11 cellular contexts compared by ENCODE assay signal in genomic region chr18:13452448-13452811, GRCh38.
A peak's percentile ranks its signal among the peaks of the same experiment; 100 is the strongest.
DNase-seq lines count a peak whose midpoint lies in the region; ATAC-seq and TF ChIP-seq lines count a peak whose summit lies in the region.
"Had no signal": no experiment of that assay in that cellular context is flagged by ENCODE, and none has a peak within 500 bp of the region (broad histone marks: within the 10 kb centered on the region; RNA-seq: fewer than 3 reads in every experiment).

No MANE protein-coding gene starts in this region.

- H3K56ac ChIP-seq in IMR-90 (ENCODE audit: extremely low read depth, insufficient read depth, low read length) (no peak overlapping the region), mesendoderm (ENCODE audit: low read length) (peak overlapping the region; percentile 54)

- H3K4me3 ChIP-seq in IMR-90 (ENCODE audit: insufficient read depth, low read depth, low read length) (no peak overlapping the region), coronary artery (no peak overlapping the region), mesendoderm (ENCODE audit: low read length) (no peak overlapping the region)
- H3K4me3 ChIP-seq: SK-N-MC had no signal

- no peak overlapping the region for H2BK120ac ChIP-seq in IMR-90 (ENCODE audit: low read depth, low read length)
- no peak overlapping the region for H2BK120ac ChIP-seq in mesendoderm (ENCODE audit: low read depth, low read length)

- H3K23ac ChIP-seq in IMR-90 (ENCODE audit: low read depth, low read length): no peak overlapping the region
- no peak overlapping the region for H3K23ac ChIP-seq in mesendoderm (ENCODE audit: low read length)

- H3K27ac ChIP-seq in IMR-90 (ENCODE audit: insufficient read depth, low read length): no peak overlapping the region
- H3K27ac ChIP-seq in coronary artery: peak overlapping the region in 1 of 2 donors; percentile 53
- no peak overlapping the region for H3K27ac ChIP-seq in mesendoderm (ENCODE audit: low read depth, low read length)
- H3K27ac ChIP-seq: SK-N-MC had no signal

- no peak overlapping the region for H3K14ac ChIP-seq in IMR-90 (replicated peaks; ENCODE audit: low read depth, low read length)

- dilution Hi-C loops in IMR-90 (cut with HindIII; ENCODE audit: low sequenced_read_pairs, unreplicated experiment): no loop called here

- no peak overlapping the region for H2BK20ac ChIP-seq in IMR-90 (ENCODE audit: low read depth, low read length)

- no peaks in the 10 kb centered on the region for H3K79me2 ChIP-seq in mesendoderm (ENCODE audit: control insufficient read depth, insufficient read depth, low read length)

- no peak for TF ChIP-seq POLR2A in IMR-90 (IDR thresholded peaks at IDR 0.05; ENCODE audit: low read depth, low read length)

- no peaks in the 10 kb centered on the region for H3K9me3 ChIP-seq in IMR-90 (ENCODE audit: control insufficient read depth, insufficient read depth, low read length)

- no TSS peak for BruUV-seq in IMR-90 (replicated peaks; lab: Mats Ljungman, UMichigan)

- TF ChIP-seq CTCF in IMR-90 (conservative IDR thresholded peaks at IDR 0.05; ENCODE audit: low read depth, low read length) (no peak), coronary artery (IDR thresholded peaks at IDR 0.05) (no peak)

- H4K91ac ChIP-seq in IMR-90 (ENCODE audit: insufficient read depth, low read depth, low read length): no peak overlapping the region

- intact Hi-C loops in IMR-90 (cut with micrococcal nuclease): no loop called here

- H4K5ac ChIP-seq in IMR-90 (ENCODE audit: low read depth, low read length): no peak overlapping the region
- no peak overlapping the region for H4K5ac ChIP-seq in mesendoderm (ENCODE audit: low read length)

- DNase-seq in AG08395 (ENCODE audit: low spot score) (peak; percentile 83), IMR-90 (peak; percentile 14), coronary artery (ENCODE audit: low spot score) (peak; percentile 82), mesendoderm (peak; percentile 81)
- no peak for DNase-seq in activated naive CD4-positive, alpha-beta T cell treated with anti-CD3 and anti-CD28 coated beads, Interleukin-2, amount 50 U/mL, for 16 hours
- no peak for DNase-seq in activated CD4-positive, alpha-beta T cell treated with anti-CD3 and anti-CD28 coated beads for 1 hour
- DNase-seq: naive B cell, NCI-H1694 had no signal

- H2AK9ac ChIP-seq in IMR-90 (replicated peaks; ENCODE audit: low read depth, low read length, poor library complexity): no peak overlapping the region

- H3K9me1 ChIP-seq in IMR-90 (ENCODE audit: insufficient read depth, low read length): no peaks in the 10 kb centered on the region

- peak; percentile 68 for ATAC-seq in IMR-90 (ENCODE audit: low read depth)
- ATAC-seq in GM19328 (IDR thresholded peaks at IDR 0.05; ENCODE audit: unreplicated experiment): no peak
- no peak for ATAC-seq in HG02973 (IDR thresholded peaks at IDR 0.05; ENCODE audit: unreplicated experiment)

- no peak overlapping the region for H3K4ac ChIP-seq in IMR-90 (ENCODE audit: low read depth, low read length)
- no peak overlapping the region for H3K4ac ChIP-seq in mesendoderm (ENCODE audit: low read depth, low read length)

- no peak for TF ChIP-seq RAD21 in IMR-90 (IDR thresholded peaks at IDR 0.05; ENCODE audit: low read length)

- WGBS in IMR-90 (ENCODE audit: extremely low coverage in 2 of 2, insufficient read length in 1 of 2), 2 experiments: 7% methylated on average over 3 of the region's 8 CpGs; no CpG with 5 or more reads in 1 of the 2 experiments
- WGBS in mesendoderm (ENCODE audit: extremely low coverage, insufficient coverage, low lambda C conversion rate): no CpG with 5 or more reads among the region's 8 CpGs

- H3K4me1 ChIP-seq in IMR-90 (ENCODE audit: control insufficient read depth, insufficient read depth, low read length) (no peaks in the 10 kb centered on the region), mesendoderm (ENCODE audit: control insufficient read depth, low read depth, low read length) (peaks cover 16% of the 10 kb centered on the region)

- H3K9ac ChIP-seq in IMR-90 (ENCODE audit: low read depth, low read length) (no peak overlapping the region), mesendoderm (ENCODE audit: low read length) (no peak overlapping the region)

- peaks cover 2% of the 10 kb centered on the region; the same call in 1 of the 2 replicates for H3K27me3 ChIP-seq in IMR-90 (ENCODE audit: control insufficient read depth, insufficient read depth, low read length)
- no peaks in the 10 kb centered on the region for H3K27me3 ChIP-seq in mesendoderm (ENCODE audit: insufficient read depth, low read length, poor library complexity)

- H2BK5ac ChIP-seq in IMR-90 (ENCODE audit: low read depth, low read length, poor library complexity, severe bottlenecking) (no peak overlapping the region), mesendoderm (ENCODE audit: low read length) (peak overlapping the region; percentile 17)

- H3K36me3 ChIP-seq in IMR-90 (ENCODE audit: control insufficient read depth, insufficient read depth, low read length) (no peaks in the 10 kb centered on the region), mesendoderm (ENCODE audit: control insufficient read depth, insufficient read depth, low read length) (no peaks in the 10 kb centered on the region)

- H2AK5ac ChIP-seq in IMR-90 (ENCODE audit: low read depth, low read length): no peak overlapping the region
- no peak overlapping the region for H2AK5ac ChIP-seq in mesendoderm (ENCODE audit: low read length)

- H3K79me1 ChIP-seq in IMR-90 (ENCODE audit: low read depth in 1 of 2, low read length in 2 of 2): no peaks in the 10 kb centered on the region
- H3K79me1 ChIP-seq in mesendoderm (ENCODE audit: low read length): no peaks in the 10 kb centered on the region

- no peak overlapping the region for H2AFZ ChIP-seq in IMR-90 (replicated peaks; ENCODE audit: low read length, poor library complexity)

- H4K20me1 ChIP-seq in IMR-90 (ENCODE audit: insufficient read depth, low read length): no peaks in the 10 kb centered on the region

- H3K18ac ChIP-seq in IMR-90 (ENCODE audit: low read depth, low read length) (no peak overlapping the region), mesendoderm (ENCODE audit: low read length) (no peak overlapping the region)

- H4K8ac ChIP-seq in IMR-90 (ENCODE audit: low read depth in 2 of 2, low read length in 2 of 2): no peak overlapping the region
- H4K8ac ChIP-seq in mesendoderm (ENCODE audit: low read depth, low read length): no peak overlapping the region

- POLR2A ChIA-PET in IMR-90 (lab: Charles Lee; ENCODE audit: unreplicated experiment): no interaction called here

- no peak overlapping the region for H3K4me2 ChIP-seq in IMR-90 (ENCODE audit: low read depth, low read length)
- no peak overlapping the region for H3K4me2 ChIP-seq in mesendoderm (ENCODE audit: low read length)

- H2BK15ac ChIP-seq in IMR-90 (ENCODE audit: low read depth, low read length) (no peak overlapping the region), mesendoderm (replicated peaks; ENCODE audit: low read depth) (no peak overlapping the region)

- in situ Hi-C loops in IMR-90 (cut with MboI; ENCODE audit: low sequenced_read_pairs): no loop called here

- CTCF ChIA-PET in IMR-90 (lab: Yijun Ruan, JAX): no interaction called here

TF ChIP-seq in IMR-90, 13 proteins besides CTCF, POLR2A, EP300 and RAD21:
- no peak for TF ChIP-seq MAZ (IDR thresholded peaks at IDR 0.05; ENCODE audit: borderline replicate concordance, low read depth, low read length)
- TF ChIP-seq FOS (IDR thresholded peaks at IDR 0.05; ENCODE audit: low read depth, low read length): no peak
- no peak for TF ChIP-seq USF2 (IDR thresholded peaks at IDR 0.05; ENCODE audit: low read depth, low read length)
- no peak for TF ChIP-seq CHD1 (IDR thresholded peaks at IDR 0.05; ENCODE audit: low read depth, low read length)
- TF ChIP-seq SMC3 (IDR thresholded peaks at IDR 0.05; ENCODE audit: low read depth, low read length): no peak
- TF ChIP-seq ELK1 (IDR thresholded peaks at IDR 0.05; ENCODE audit: borderline replicate concordance, low read depth, low read length): no peak
- TF ChIP-seq MAFK (IDR thresholded peaks at IDR 0.05; ENCODE audit: low read depth, low read length): no peak
- no peak for TF ChIP-seq RCOR1 (IDR thresholded peaks at IDR 0.05; ENCODE audit: insufficient replicate concordance, low read length)
- TF ChIP-seq NFE2L2 (IDR thresholded peaks at IDR 0.05; ENCODE audit: low read depth, low read length): no peak
- no peak for TF ChIP-seq MXI1 (IDR thresholded peaks at IDR 0.05; ENCODE audit: borderline replicate concordance, low read depth, low read length)
- no peak for TF ChIP-seq BHLHE40 (IDR thresholded peaks at IDR 0.05; ENCODE audit: low read depth, low read length)
- no peak for TF ChIP-seq RFX5 (IDR thresholded peaks at IDR 0.05; ENCODE audit: low read depth, low read length)
- no peak for TF ChIP-seq CEBPB (IDR thresholded peaks at IDR 0.05; ENCODE audit: low read depth, low read length)

Comparison
In these comparisons a context has a peak if more than half of its experiments do, and no peak if none do; other contexts are left out.
1. DNase-seq: peak in AG08395 (single experiment), IMR-90 (single experiment), coronary artery (single experiment) and mesendoderm (single experiment); none in activated naive CD4-positive, alpha-beta T cell treated with anti-CD3 and anti-CD28 coated beads, Interleukin-2, amount 50 U/mL, for 16 hours (single experiment) and activated CD4-positive, alpha-beta T cell treated with anti-CD3 and anti-CD28 coated beads for 1 hour (single experiment).